In the genomic region with DNA sequence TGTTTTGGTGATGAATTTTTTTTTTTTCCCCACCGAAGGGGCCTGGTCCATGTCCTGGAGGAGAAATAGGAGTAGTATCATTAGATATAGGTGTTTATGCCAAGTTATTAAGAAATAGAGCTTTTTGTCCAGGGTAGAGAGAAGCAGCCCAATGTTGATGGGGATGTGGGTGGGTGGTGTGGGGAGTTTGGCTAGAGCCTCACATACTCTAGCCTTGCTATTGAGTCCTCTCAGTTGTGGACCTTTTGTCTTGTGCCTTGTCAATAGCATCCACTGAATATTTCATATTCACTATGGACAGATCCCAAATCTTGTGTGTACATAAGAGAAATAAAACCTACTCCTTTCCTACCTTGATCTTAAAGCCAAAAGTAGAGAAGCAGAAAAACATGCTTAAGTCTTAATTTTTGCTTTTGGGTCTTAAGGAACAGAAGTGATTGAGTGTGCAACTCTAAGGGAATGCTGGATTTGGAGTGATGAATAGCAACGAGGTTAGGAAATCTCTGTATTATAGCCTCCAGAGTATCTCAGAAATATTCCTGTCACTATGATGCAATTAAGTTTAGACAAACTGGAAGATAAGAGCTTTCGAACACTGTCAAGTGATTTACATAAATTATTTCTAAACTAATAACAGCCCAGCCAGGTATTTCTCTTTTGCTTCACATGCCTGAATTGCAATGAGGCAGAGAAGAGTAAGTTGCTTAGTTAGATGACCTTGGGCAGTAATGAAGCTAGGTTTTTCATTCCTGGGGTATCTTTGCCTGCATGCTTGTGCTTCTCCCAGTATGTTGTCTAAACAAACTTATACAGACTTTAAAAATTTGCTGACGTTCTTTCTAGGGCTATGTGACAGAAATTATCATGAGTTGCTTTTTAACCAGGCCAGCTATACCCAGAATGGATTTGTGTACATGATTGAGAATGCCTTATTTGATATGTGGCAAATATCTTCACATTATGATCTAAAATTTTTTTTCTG, we compare ENCODE assay signal across 18 cellular contexts.
DNase-seq lines count a peak whose midpoint lies in the region; ATAC-seq and TF ChIP-seq lines count a peak whose summit lies in the region.
"Had no signal": no experiment of that assay in that cellular context is flagged by ENCODE, and none has a peak within 500 bp of the region (broad histone marks: within the 10 kb centered on the region; RNA-seq: fewer than 3 reads in every experiment).

No MANE protein-coding gene starts in this region.

- TF ChIP-seq RAD21 in neural cell (conservative IDR thresholded peaks at IDR 0.05) = no peak

- no peaks in the 10 kb centered on the region for H3K9me3 ChIP-seq in neural cell (ENCODE audit: low read length)
- H3K9me3 ChIP-seq: esophagus muscularis mucosa had no signal

- H3K27ac ChIP-seq in foreskin keratinocyte (peak overlapping the region; percentile 88), neural cell (ENCODE audit: low read length) (peak overlapping the region; percentile 66)
- H3K27ac ChIP-seq: esophagus muscularis mucosa had no signal

- H3K4me3 ChIP-seq in neural cell (ENCODE audit: low read length) = peak overlapping the region; percentile 25
- H3K4me3 ChIP-seq: esophagus muscularis mucosa, GM12878, K562 had no signal

- DNase-seq in HCEC 1CT = peak; percentile 47
- DNase-seq in foreskin keratinocyte = no peak
- no peak for DNase-seq in effector CD8-positive, alpha-beta T cell (lab: John Stamatoyannopoulos, UW)
- no peak for DNase-seq in NCI-H2227 treated with DMSO at 0.1 percent for 48 hours (lab: John Stamatoyannopoulos, UW)
- DNase-seq: activated CD4-positive, alpha-beta memory T cell treated with anti-CD3 and anti-CD28 coated beads for 36 hours; activated naive CD4-positive, alpha-beta T cell; C1 segment of cervical spinal cord; DMS79 treated with DMSO at 0.1 percent for 48 hours; NCI-H1417 treated with DMSO at 0.1 percent for 48 hours; RPMI8226 had no signal

- no peak overlapping the region for H2AFZ ChIP-seq in neural cell (ENCODE audit: low read depth, low read length)

- H3K4me1 ChIP-seq in foreskin keratinocyte = peaks cover 15% of the 10 kb centered on the region

- no peak overlapping the region for H3K4me2 ChIP-seq in neural cell (ENCODE audit: low read length)

- H3K9ac ChIP-seq in neural cell (ENCODE audit: low read length) = no peak overlapping the region

- H3K36me3 ChIP-seq in neural cell (ENCODE audit: insufficient read depth, low read length) = no peaks in the 10 kb centered on the region
- H3K36me3 ChIP-seq: esophagus muscularis mucosa had no signal

- H3K27me3 ChIP-seq in foreskin keratinocyte = no peaks in the 10 kb centered on the region
- H3K27me3 ChIP-seq in neural cell (ENCODE audit: insufficient read depth, low read depth, low read length) = no peaks in the 10 kb centered on the region
- H3K27me3 ChIP-seq: esophagus muscularis mucosa had no signal

- H3K79me2 ChIP-seq in neural cell (replicated peaks; ENCODE audit: insufficient read depth, low read length) = no peaks in the 10 kb centered on the region

- TF ChIP-seq CTCF in foreskin keratinocyte (conservative IDR thresholded peaks at IDR 0.05) = no peak
- no peak for TF ChIP-seq CTCF in neural cell (IDR thresholded peaks at IDR 0.05; ENCODE audit: poor library complexity, severe bottlenecking)

- no peaks in the 10 kb centered on the region for H3K9me2 ChIP-seq in neural cell (ENCODE audit: insufficient read depth, low read length)

- no peaks in the 10 kb centered on the region for H4K20me1 ChIP-seq in neural cell (ENCODE audit: insufficient read depth)

- TF ChIP-seq EP300 in neural cell (conservative IDR thresholded peaks at IDR 0.05; ENCODE audit: poor library complexity, severe bottlenecking) = peak; percentile 19

- no peaks in the 10 kb centered on the region for H3F3A ChIP-seq in neural cell (ENCODE audit: insufficient read depth, low read length, poor library complexity, severe bottlenecking)

- peak; percentile 31 for ATAC-seq in SK-N-SH treated with all-trans-retinoic acid at 6 μM for 48 hours
- no peak for ATAC-seq in foreskin keratinocyte
- ATAC-seq in GM19035 (IDR thresholded peaks at IDR 0.05; ENCODE audit: unreplicated experiment) = no peak
- no peak for ATAC-seq in HG02798 (IDR thresholded peaks at IDR 0.05; ENCODE audit: poor library complexity, unreplicated experiment)
- ATAC-seq: GM12878; K562; natural killer cell treated with Interleukin-12 subunit alpha and Interleukin-12 subunit beta and Interleukin-15 and Interleukin-18, amount 100 ng/mL, for 72 hours had no signal

TF ChIP-seq in SK-N-SH treated with all-trans-retinoic acid at 6 μM for 48 hours, 23 proteins besides CTCF, POLR2A, EP300 and RAD21:
- no peak for TF ChIP-seq OSR1 (CRISPR knock-in tag; IDR thresholded peaks at IDR 0.05)
- TF ChIP-seq ISL1 (CRISPR knock-in tag; IDR thresholded peaks at IDR 0.05) = peak; percentile 47
- no peak for TF ChIP-seq ESRRG (CRISPR knock-in tag; IDR thresholded peaks at IDR 0.05)
- TF ChIP-seq, protein P1, sequence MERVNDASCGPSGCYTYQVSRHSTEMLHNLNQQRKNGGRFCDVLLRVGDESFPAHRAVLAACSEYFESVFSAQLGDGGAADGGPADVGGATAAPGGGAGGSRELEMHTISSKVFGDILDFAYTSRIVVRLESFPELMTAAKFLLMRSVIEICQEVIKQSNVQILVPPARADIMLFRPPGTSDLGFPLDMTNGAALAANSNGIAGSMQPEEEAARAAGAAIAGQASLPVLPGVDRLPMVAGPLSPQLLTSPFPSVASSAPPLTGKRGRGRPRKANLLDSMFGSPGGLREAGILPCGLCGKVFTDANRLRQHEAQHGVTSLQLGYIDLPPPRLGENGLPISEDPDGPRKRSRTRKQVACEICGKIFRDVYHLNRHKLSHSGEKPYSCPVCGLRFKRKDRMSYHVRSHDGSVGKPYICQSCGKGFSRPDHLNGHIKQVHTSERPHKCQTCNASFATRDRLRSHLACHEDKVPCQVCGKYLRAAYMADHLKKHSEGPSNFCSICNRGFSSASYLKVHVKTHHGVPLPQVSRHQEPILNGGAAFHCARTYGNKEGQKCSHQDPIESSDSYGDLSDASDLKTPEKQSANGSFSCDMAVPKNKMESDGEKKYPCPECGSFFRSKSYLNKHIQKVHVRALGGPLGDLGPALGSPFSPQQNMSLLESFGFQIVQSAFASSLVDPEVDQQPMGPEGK (CRISPR knock-in tag; IDR thresholded peaks at IDR 0.05; ENCODE audit: borderline replicate concordance) = no peak
- TF ChIP-seq ARNTL (CRISPR knock-in tag; IDR thresholded peaks at IDR 0.05; ENCODE audit: borderline replicate concordance, low read depth) = no peak
- no peak for TF ChIP-seq ZFP30 (CRISPR knock-in tag; IDR thresholded peaks at IDR 0.05)
- no peak for TF ChIP-seq TOX (CRISPR knock-in tag; IDR thresholded peaks at IDR 0.05; ENCODE audit: borderline replicate concordance)
- no peak for TF ChIP-seq ZNF8 (CRISPR knock-in tag; IDR thresholded peaks at IDR 0.05)

TF ChIP-seq in neural cell, 6 proteins besides CTCF, POLR2A, EP300 and RAD21:
- TF ChIP-seq TAF1 (IDR thresholded peaks at IDR 0.05; ENCODE audit: low read depth) (no peak), POLR2AphosphoS5 (IDR thresholded peaks at IDR 0.05) (peak; percentile 38), EZH2 (IDR thresholded peaks at IDR 0.05; ENCODE audit: borderline replicate concordance, insufficient read depth, low read length, poor library complexity, severe bottlenecking) (no peak)
- TF ChIP-seq, protein P2, sequence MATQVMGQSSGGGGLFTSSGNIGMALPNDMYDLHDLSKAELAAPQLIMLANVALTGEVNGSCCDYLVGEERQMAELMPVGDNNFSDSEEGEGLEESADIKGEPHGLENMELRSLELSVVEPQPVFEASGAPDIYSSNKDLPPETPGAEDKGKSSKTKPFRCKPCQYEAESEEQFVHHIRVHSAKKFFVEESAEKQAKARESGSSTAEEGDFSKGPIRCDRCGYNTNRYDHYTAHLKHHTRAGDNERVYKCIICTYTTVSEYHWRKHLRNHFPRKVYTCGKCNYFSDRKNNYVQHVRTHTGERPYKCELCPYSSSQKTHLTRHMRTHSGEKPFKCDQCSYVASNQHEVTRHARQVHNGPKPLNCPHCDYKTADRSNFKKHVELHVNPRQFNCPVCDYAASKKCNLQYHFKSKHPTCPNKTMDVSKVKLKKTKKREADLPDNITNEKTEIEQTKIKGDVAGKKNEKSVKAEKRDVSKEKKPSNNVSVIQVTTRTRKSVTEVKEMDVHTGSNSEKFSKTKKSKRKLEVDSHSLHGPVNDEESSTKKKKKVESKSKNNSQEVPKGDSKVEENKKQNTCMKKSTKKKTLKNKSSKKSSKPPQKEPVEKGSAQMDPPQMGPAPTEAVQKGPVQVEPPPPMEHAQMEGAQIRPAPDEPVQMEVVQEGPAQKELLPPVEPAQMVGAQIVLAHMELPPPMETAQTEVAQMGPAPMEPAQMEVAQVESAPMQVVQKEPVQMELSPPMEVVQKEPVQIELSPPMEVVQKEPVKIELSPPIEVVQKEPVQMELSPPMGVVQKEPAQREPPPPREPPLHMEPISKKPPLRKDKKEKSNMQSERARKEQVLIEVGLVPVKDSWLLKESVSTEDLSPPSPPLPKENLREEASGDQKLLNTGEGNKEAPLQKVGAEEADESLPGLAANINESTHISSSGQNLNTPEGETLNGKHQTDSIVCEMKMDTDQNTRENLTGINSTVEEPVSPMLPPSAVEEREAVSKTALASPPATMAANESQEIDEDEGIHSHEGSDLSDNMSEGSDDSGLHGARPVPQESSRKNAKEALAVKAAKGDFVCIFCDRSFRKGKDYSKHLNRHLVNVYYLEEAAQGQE (IDR thresholded peaks at IDR 0.05; ENCODE audit: borderline replicate concordance) = peak; percentile 86
